9 cellular contexts compared by ENCODE assay signal in the genomic region with DNA sequence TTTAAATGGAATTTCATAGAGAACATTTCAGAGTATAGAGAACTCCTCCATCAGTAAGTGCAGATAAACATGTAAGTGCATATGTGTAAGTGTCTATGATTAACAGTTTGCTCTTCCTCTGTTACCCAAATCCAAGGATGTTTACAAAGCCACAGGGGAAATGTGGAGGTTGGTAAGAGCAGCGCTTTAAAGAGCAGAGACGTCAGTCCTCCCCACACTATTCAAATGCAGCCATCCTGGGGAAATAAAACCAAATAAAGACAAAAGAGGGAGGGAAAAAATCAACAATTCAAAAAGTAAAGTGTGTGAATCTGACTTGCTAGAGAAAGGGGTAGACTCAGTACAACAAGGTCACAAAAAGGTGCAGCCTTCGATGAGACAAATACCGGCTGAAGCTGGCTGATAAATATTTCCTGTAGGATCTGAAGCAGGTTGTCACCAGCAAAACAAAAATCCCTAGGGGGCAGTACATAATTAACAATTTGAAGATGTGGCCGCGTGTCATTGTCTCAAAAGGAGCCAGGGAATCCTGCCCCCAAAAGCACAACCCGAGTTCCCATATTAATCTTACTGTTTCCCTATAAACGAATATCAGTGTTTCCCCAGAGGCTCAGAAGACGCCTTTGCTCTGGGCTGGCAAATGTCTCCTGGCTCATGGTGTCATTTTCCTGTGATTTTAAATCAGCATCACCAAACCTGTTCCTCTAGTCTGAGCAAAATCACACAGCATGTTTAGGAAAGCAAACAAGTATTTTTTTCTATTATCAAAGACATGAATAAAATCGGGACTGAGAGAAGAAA.
A peak's percentile ranks its signal among the peaks of the same experiment; 100 is the strongest.
DNase-seq lines count a peak whose midpoint lies in the region; ATAC-seq and TF ChIP-seq lines count a peak whose summit lies in the region.
"Had no signal": no experiment of that assay in that cellular context is flagged by ENCODE, and none has a peak within 500 bp of the region (broad histone marks: within the 10 kb centered on the region; RNA-seq: fewer than 3 reads in every experiment).

No MANE protein-coding gene starts in this region.

- DNase-seq in GM10266 (ENCODE audit: extremely low spot score) (peak; percentile 17), NCI-H2081 (lab: John Stamatoyannopoulos, UW) (peak; percentile 76 to 80), astrocyte of the spinal cord (ENCODE audit: low read depth, low spot score) (peak; percentile 55), lung microvascular endothelial cell (ENCODE audit: low read depth in 2 of 2) (peak; percentile 47 to 54), UCSD-AML1 (lab: John Stamatoyannopoulos, UW; ENCODE audit: unreplicated experiment) (no peak)
- DNase-seq in stimulated activated naive CD8-positive, alpha-beta T cell treated with anti-CD3 and anti-CD28 coated beads, Interleukin-15, amount 100 ng/mL, for 72 hours, result no peak
- DNase-seq in natural killer cell treated with Interleukin-12 subunit alpha and Interleukin-12 subunit beta and Interleukin-15 and Interleukin-18, amount 100 ng/mL, for 72 hours (ENCODE audit: low spot score), result no peak

- H3K4me1 Mint-ChIP-seq in stimulated activated naive CD8-positive, alpha-beta T cell treated with anti-CD3 and anti-CD28 coated beads, Interleukin-15, amount 100 ng/mL, for 72 hours, result peaks cover 12% of the 10 kb centered on the region
- H3K4me1 Mint-ChIP-seq in natural killer cell treated with Interleukin-12 subunit alpha and Interleukin-12 subunit beta and Interleukin-15 and Interleukin-18, amount 100 ng/mL, for 72 hours (ENCODE audit: low read depth in 2 of 2), result peaks cover 0 to 5% of the 10 kb centered on the region in 2 donors

- H3K27ac Mint-ChIP-seq in stimulated activated naive CD8-positive, alpha-beta T cell treated with anti-CD3 and anti-CD28 coated beads, Interleukin-15, amount 100 ng/mL, for 72 hours, result no peak overlapping the region
- no peak overlapping the region for H3K27ac Mint-ChIP-seq in natural killer cell treated with Interleukin-12 subunit alpha and Interleukin-12 subunit beta and Interleukin-15 and Interleukin-18, amount 100 ng/mL, for 72 hours

- H3K36me3 Mint-ChIP-seq in natural killer cell treated with Interleukin-12 subunit alpha and Interleukin-12 subunit beta and Interleukin-15 and Interleukin-18, amount 100 ng/mL, for 72 hours, result peaks cover 5% of the 10 kb centered on the region

- peaks cover 31% of the 10 kb centered on the region for H3K27me3 Mint-ChIP-seq in stimulated activated naive CD8-positive, alpha-beta T cell treated with anti-CD3 and anti-CD28 coated beads, Interleukin-15, amount 100 ng/mL, for 72 hours
- peaks cover 12 to 28% of the 10 kb centered on the region in 2 donors for H3K27me3 Mint-ChIP-seq in natural killer cell treated with Interleukin-12 subunit alpha and Interleukin-12 subunit beta and Interleukin-15 and Interleukin-18, amount 100 ng/mL, for 72 hours

- peaks cover 4 to 23% of the 10 kb centered on the region in 2 donors for H3K9me3 Mint-ChIP-seq in stimulated activated naive CD8-positive, alpha-beta T cell treated with anti-CD3 and anti-CD28 coated beads, Interleukin-15, amount 100 ng/mL, for 72 hours
- peaks cover 7% of the 10 kb centered on the region for H3K9me3 Mint-ChIP-seq in natural killer cell treated with Interleukin-12 subunit alpha and Interleukin-12 subunit beta and Interleukin-15 and Interleukin-18, amount 100 ng/mL, for 72 hours

- no peak overlapping the region for H3K4me3 ChIP-seq in astrocyte of the spinal cord (ENCODE audit: low read depth, low read length)
- H3K4me3 ChIP-seq: skin epidermis had no signal

- no peak for ATAC-seq in GM21723 (IDR thresholded peaks at IDR 0.05; ENCODE audit: unreplicated experiment)
- ATAC-seq in stimulated activated naive CD8-positive, alpha-beta T cell treated with anti-CD3 and anti-CD28 coated beads, Interleukin-15, amount 100 ng/mL, for 72 hours, result no peak
- ATAC-seq in natural killer cell treated with Interleukin-12 subunit alpha and Interleukin-12 subunit beta and Interleukin-15 and Interleukin-18, amount 100 ng/mL, for 72 hours, result no peak

- no peak overlapping the region for H3K4me3 Mint-ChIP-seq in stimulated activated naive CD8-positive, alpha-beta T cell treated with anti-CD3 and anti-CD28 coated beads, Interleukin-15, amount 100 ng/mL, for 72 hours
- H3K4me3 Mint-ChIP-seq in natural killer cell treated with Interleukin-12 subunit alpha and Interleukin-12 subunit beta and Interleukin-15 and Interleukin-18, amount 100 ng/mL, for 72 hours, result no peak overlapping the region

- in situ Hi-C loops in astrocyte of the spinal cord (cut with HindIII; ENCODE audit: low sequenced_read_pairs), result no loop called here

- TF ChIP-seq CTCF in GM10266 (IDR thresholded peaks at IDR 0.05; ENCODE audit: control insufficient read depth, insufficient read depth, low read depth, missing control alignments) (peak; percentile 23), astrocyte of the spinal cord (IDR thresholded peaks at IDR 0.05; ENCODE audit: low read depth, low read length) (peak; percentile 42)

Comparison
In these comparisons a context has a peak if more than half of its experiments do, and no peak if none do; other contexts are left out.
1. DNase-seq: peak in GM10266 (single experiment), NCI-H2081 (2 of 2), astrocyte of the spinal cord (single experiment) and lung microvascular endothelial cell (2 of 2); none in UCSD-AML1 (single experiment), stimulated activated naive CD8-positive, alpha-beta T cell treated with anti-CD3 and anti-CD28 coated beads, Interleukin-15, amount 100 ng/mL, for 72 hours (0 of 2) and natural killer cell treated with Interleukin-12 subunit alpha and Interleukin-12 subunit beta and Interleukin-15 and Interleukin-18, amount 100 ng/mL, for 72 hours (single experiment).